In the genomic region with DNA sequence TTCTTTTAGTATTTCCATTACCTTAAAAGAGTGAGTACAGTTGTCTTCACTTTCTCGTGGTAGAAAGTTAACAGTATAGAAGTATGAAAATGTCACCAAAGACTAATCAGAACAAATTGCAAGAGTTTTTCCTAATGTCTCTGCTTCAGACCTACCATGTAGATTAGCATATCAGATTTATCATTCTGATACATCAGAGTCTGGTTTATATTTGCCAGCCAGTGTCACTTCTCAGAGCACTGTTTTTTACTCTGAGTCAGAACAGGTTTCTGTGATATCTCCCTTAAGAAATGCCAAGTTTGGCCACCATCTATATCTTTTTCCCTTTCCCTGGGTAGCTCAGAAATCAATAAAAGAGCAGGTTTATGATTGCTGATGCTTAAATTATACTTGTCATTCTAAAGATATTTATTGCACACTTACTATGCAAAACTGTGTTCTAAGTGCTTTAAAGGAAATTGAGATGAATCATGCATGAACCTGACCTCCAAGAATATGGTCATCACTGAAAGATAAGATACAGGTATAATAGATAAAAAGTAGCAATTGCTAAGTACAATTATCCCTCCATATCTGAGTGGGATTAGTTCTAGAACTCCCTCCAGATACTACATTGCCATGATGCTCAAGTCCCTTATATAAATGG, we compare ENCODE assay signal across 18 cellular contexts.
DNase-seq lines count a peak whose midpoint lies in the region; FAIRE-seq and TF ChIP-seq lines count a peak whose summit lies in the region.
"Had no signal": no experiment of that assay in that cellular context is flagged by ENCODE, and none has a peak within 500 bp of the region (broad histone marks: within the 10 kb centered on the region; RNA-seq: fewer than 3 reads in every experiment).

No MANE protein-coding gene starts in this region.

- CTCF ChIA-PET in HEK293T (lab: Yijun Ruan, JAX) = no interaction called here

- no peak for TF ChIP-seq CTCF in 22Rv1 (IDR thresholded peaks at IDR 0.05)
- no peak for TF ChIP-seq CTCF in bronchial epithelial cell (IDR thresholded peaks at IDR 0.05; ENCODE audit: insufficient read depth, low read length, severe bottlenecking)

- no peak overlapping the region for H3K4me3 ChIP-seq in bronchial epithelial cell (ENCODE audit: low read depth, low read length)
- H3K4me3 ChIP-seq: BLaER1 treated with 17β-estradiol and CSF1 and Interleukin-3, amounts not matched to agents 10 nM and 100 nM; GM23248; HAP-1 had no signal

- no peak for FAIRE-seq in bronchial epithelial cell (lab: Jason Lieb, UNC)
- FAIRE-seq: GM12891, HTR-8/SVneo had no signal

- no peak for DNase-seq in HEK293T (ENCODE audit: extremely low spot score)
- peak; percentile 87 for DNase-seq in SK-N-DZ (ENCODE audit: low spot score)
- peak; percentile 5 for DNase-seq in bronchial epithelial cell (ENCODE audit: low read depth)
- no peak for DNase-seq in GDM1 (lab: John Stamatoyannopoulos, UW)
- no peak for DNase-seq in stimulated activated CD8-positive, alpha-beta memory T cell treated with anti-CD3 and anti-CD28 coated beads, Interleukin-4, amount 100 ng/mL, for 48 hours
- DNase-seq in NCI-H2227 treated with DMSO at 0.1 percent for 48 hours (lab: John Stamatoyannopoulos, UW) = no peak
- no peak for DNase-seq in HK-2 (ENCODE audit: unreplicated experiment)
- DNase-seq: Calu3; CD8-positive, alpha-beta T cell; DMS79 treated with DMSO at 0.1 percent for 48 hours; GM23248; HFFc6; IMR-90 had no signal

- no peaks in the 10 kb centered on the region for H3K36me3 ChIP-seq in bronchial epithelial cell (ENCODE audit: control insufficient read depth, insufficient read depth, low read length)
- H3K36me3 ChIP-seq: BLaER1 treated with 17β-estradiol and CSF1 and Interleukin-3, amounts not matched to agents 10 nM and 100 nM; HAP-1 had no signal

- H3K27ac ChIP-seq in 22Rv1 = peak overlapping the region; percentile 28
- H3K27ac ChIP-seq: BLaER1 treated with 17β-estradiol and CSF1 and Interleukin-3, amounts not matched to agents 10 nM and 100 nM; GM23248 had no signal

- H3K27me3 ChIP-seq in bronchial epithelial cell (ENCODE audit: control insufficient read depth, insufficient read depth, low read length) = no peaks in the 10 kb centered on the region
- H3K27me3 ChIP-seq: BLaER1 treated with 17β-estradiol and CSF1 and Interleukin-3, amounts not matched to agents 10 nM and 100 nM had no signal

- POLR2A ChIA-PET in HEK293T (lab: Yijun Ruan, JAX) = no interaction called here

TF ChIP-seq in HEK293T, 16 proteins besides CTCF, POLR2A, EP300 and RAD21:
- TF ChIP-seq, protein P1, sequence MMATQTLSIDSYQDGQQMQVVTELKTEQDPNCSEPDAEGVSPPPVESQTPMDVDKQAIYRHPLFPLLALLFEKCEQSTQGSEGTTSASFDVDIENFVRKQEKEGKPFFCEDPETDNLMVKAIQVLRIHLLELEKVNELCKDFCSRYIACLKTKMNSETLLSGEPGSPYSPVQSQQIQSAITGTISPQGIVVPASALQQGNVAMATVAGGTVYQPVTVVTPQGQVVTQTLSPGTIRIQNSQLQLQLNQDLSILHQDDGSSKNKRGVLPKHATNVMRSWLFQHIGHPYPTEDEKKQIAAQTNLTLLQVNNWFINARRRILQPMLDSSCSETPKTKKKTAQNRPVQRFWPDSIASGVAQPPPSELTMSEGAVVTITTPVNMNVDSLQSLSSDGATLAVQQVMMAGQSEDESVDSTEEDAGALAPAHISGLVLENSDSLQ (IDR thresholded peaks at IDR 0.05) = 0 out of 2 replicates have a peak, but pooled peaks have one; percentile 36
- no peak for TF ChIP-seq TARDBP (IDR thresholded peaks at IDR 0.05)
- no peak for TF ChIP-seq SUZ12 (IDR thresholded peaks at IDR 0.05)

Comparison
In these comparisons a context has a peak if more than half of its experiments do, and no peak if none do; other contexts are left out.
1. DNase-seq: peak in SK-N-DZ (single experiment) and bronchial epithelial cell (single experiment); none in HEK293T (single experiment), GDM1 (single experiment), stimulated activated CD8-positive, alpha-beta memory T cell treated with anti-CD3 and anti-CD28 coated beads, Interleukin-4, amount 100 ng/mL, for 48 hours (single experiment), NCI-H2227 treated with DMSO at 0.1 percent for 48 hours (single experiment) and HK-2 (single experiment).